In the genomic region with DNA sequence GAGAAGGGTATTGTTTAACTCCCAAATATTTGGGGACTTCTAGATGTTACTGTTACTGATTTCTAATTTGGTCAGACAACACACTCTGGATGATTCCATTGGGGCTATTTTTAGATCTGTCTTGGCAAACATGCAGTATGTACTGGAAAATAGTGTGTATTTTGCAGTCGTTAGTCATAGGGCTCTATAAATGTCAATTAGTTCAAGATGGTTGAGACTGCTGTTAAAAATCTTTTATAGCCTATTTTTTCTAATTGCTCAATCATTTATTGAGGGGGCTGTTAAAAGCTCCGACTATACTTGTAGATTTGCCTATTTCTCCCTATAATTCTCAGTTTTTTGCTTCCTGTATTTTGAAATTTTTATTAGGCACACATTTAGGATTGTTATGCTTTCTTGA, we compare ENCODE assay signal across 13 cellular contexts. TPM values are rescaled to one million over a fixed set of nuclear protein-coding genes. Genes with fewer than 3 reads are reported as not detected.
DNase-seq lines count a peak whose midpoint lies in the region; ATAC-seq, FAIRE-seq and TF ChIP-seq lines count a peak whose summit lies in the region.
"Had no signal": no experiment of that assay in that cellular context is flagged by ENCODE, and none has a peak within 500 bp of the region (broad histone marks: within the 10 kb centered on the region; RNA-seq: fewer than 3 reads in every experiment).

No MANE protein-coding gene starts in this region.

- no peak for FAIRE-seq in frontal cortex (lab: Jason Lieb, UNC)

- peak overlapping the region; percentile 52 for H3K27ac ChIP-seq in VCaP
- peak overlapping the region; percentile 24 for H3K27ac ChIP-seq in rectal smooth muscle tissue (ENCODE audit: low read depth, low read length)
- H3K27ac ChIP-seq: KMS-11 had no signal

- DNase-seq in AG20443 (ENCODE audit: low spot score) (peak; percentile 70), fibroblast of villous mesenchyme (ENCODE audit: low read depth) (peak; percentile 85), frontal cortex (ENCODE audit: low spot score in 2 of 2) (no peak), superior temporal gyrus (ENCODE audit: extremely low spot score) (no peak)
- DNase-seq in activated naive CD4-positive, alpha-beta T cell treated with anti-CD3 and anti-CD28 coated beads, Interleukin-2, amount 10 ng/mL, durations not matched to agents 7 days and 5 days = no peak
- DNase-seq: body of pancreas, NCI-H69, occipital lobe had no signal

- no peak overlapping the region for H3K27ac Mint-ChIP-seq in activated naive CD4-positive, alpha-beta T cell treated with anti-CD3 and anti-CD28 coated beads, Interleukin-2, amount 10 ng/mL, durations not matched to agents 7 days and 5 days

- CTCF ChIA-PET in activated naive CD4-positive, alpha-beta T cell treated with anti-CD3 and anti-CD28 coated beads, Interleukin-2, amount 10 ng/mL, durations not matched to agents 7 days and 5 days (lab: Charles Lee) = interaction anchor here (1.6 kb wide), 1 partner anchor 10 kb away, joined by 9 read pairs; no protein-coding TSS in a partner anchor

- H3K4me1 ChIP-seq in rectal smooth muscle tissue (ENCODE audit: control insufficient read depth, insufficient read depth, low read length) = peaks cover 5% of the 10 kb centered on the region

- H3K36me3 Mint-ChIP-seq in activated naive CD4-positive, alpha-beta T cell treated with anti-CD3 and anti-CD28 coated beads, Interleukin-2, amount 10 ng/mL, durations not matched to agents 7 days and 5 days = peaks cover 52% of the 10 kb centered on the region

- no peak overlapping the region for H3K4me3 ChIP-seq in fibroblast of villous mesenchyme (ENCODE audit: low read depth, low read length)
- no peak overlapping the region for H3K4me3 ChIP-seq in rectal smooth muscle tissue (ENCODE audit: low read length)
- H3K4me3 ChIP-seq: body of pancreas had no signal

- TF ChIP-seq CTCF in VCaP (conservative IDR thresholded peaks at IDR 0.05) = no peak
- no peak for TF ChIP-seq CTCF in fibroblast of villous mesenchyme (IDR thresholded peaks at IDR 0.05; ENCODE audit: insufficient read depth, low read depth, low read length)

- H3K9ac ChIP-seq in rectal smooth muscle tissue (ENCODE audit: low read length) = no peak overlapping the region
- H3K9ac ChIP-seq: KMS-11 had no signal

- H3K4me3 Mint-ChIP-seq in activated naive CD4-positive, alpha-beta T cell treated with anti-CD3 and anti-CD28 coated beads, Interleukin-2, amount 10 ng/mL, durations not matched to agents 7 days and 5 days = no peak overlapping the region

- H3K27me3 ChIP-seq in rectal smooth muscle tissue (ENCODE audit: control insufficient read depth, insufficient read depth, low read length) = no peaks in the 10 kb centered on the region
- H3K27me3 ChIP-seq: body of pancreas had no signal

- H3K9me3 Mint-ChIP-seq in activated naive CD4-positive, alpha-beta T cell treated with anti-CD3 and anti-CD28 coated beads, Interleukin-2, amount 10 ng/mL, durations not matched to agents 7 days and 5 days = no peaks in the 10 kb centered on the region

- H3K36me3 ChIP-seq in rectal smooth muscle tissue (ENCODE audit: control insufficient read depth, insufficient read depth, low read length) = peaks cover 16% of the 10 kb centered on the region

- H3K4me1 Mint-ChIP-seq in activated naive CD4-positive, alpha-beta T cell treated with anti-CD3 and anti-CD28 coated beads, Interleukin-2, amount 10 ng/mL, durations not matched to agents 7 days and 5 days = no peaks in the 10 kb centered on the region

- ATAC-seq in HG03457 (IDR thresholded peaks at IDR 0.05; ENCODE audit: unreplicated experiment) = no peak
- ATAC-seq: body of pancreas had no signal

- no peaks in the 10 kb centered on the region for H3K27me3 Mint-ChIP-seq in activated naive CD4-positive, alpha-beta T cell treated with anti-CD3 and anti-CD28 coated beads, Interleukin-2, amount 10 ng/mL, durations not matched to agents 7 days and 5 days

RNA-seq across cellular contexts. Expression of gene PPP5C, which starts 31.4 kb away (rescaled TPM):
- total RNA-seq in fibroblast of villous mesenchyme = 44.9 and 48.3 TPM in 2 replicates
- 67.3 TPM for total RNA-seq in frontal cortex

RNA-seq across cellular contexts. Expression of gene CCDC8, which starts 35.1 kb away (rescaled TPM):
- total RNA-seq in fibroblast of villous mesenchyme (8.6 and 12.9 TPM in 2 replicates), frontal cortex (2.4 TPM)
- total RNA-seq: T-helper 1 cell treated with Interleukin-12 subunit alpha and Interleukin-12 subunit beta and Interleukin-4 antibody, amounts not matched to agents 30 ng/mL and 1 ng/mL, for 36 hours had no signal

RNA-seq across cellular contexts. Expression of gene PNMA8C, which starts 50.5 kb away (rescaled TPM):
- total RNA-seq in fibroblast of villous mesenchyme (under 0.01 TPM in 2 replicates), frontal cortex (31.8 TPM)
- total RNA-seq: body of pancreas; T-helper 1 cell treated with Interleukin-12 subunit alpha and Interleukin-12 subunit beta and Interleukin-4 antibody, amounts not matched to agents 30 ng/mL and 1 ng/mL, for 36 hours had no signal

Comparison
In these comparisons a context has a peak if more than half of its experiments do, and no peak if none do; other contexts are left out.
1. DNase-seq: peak in AG20443 (single experiment) and fibroblast of villous mesenchyme (single experiment); none in frontal cortex (0 of 2), activated naive CD4-positive, alpha-beta T cell treated with anti-CD3 and anti-CD28 coated beads, Interleukin-2, amount 10 ng/mL, durations not matched to agents 7 days and 5 days (single experiment) and superior temporal gyrus (single experiment).
2. RNA of gene PNMA8C, which starts 50.5 kb away (total RNA-seq): 31.8 TPM in frontal cortex (single experiment); under 0.01 TPM in fibroblast of villous mesenchyme; every median in the first group is over 10 times any median in the second.